ENCODE assay signal across 22 cellular contexts in the genomic region with DNA sequence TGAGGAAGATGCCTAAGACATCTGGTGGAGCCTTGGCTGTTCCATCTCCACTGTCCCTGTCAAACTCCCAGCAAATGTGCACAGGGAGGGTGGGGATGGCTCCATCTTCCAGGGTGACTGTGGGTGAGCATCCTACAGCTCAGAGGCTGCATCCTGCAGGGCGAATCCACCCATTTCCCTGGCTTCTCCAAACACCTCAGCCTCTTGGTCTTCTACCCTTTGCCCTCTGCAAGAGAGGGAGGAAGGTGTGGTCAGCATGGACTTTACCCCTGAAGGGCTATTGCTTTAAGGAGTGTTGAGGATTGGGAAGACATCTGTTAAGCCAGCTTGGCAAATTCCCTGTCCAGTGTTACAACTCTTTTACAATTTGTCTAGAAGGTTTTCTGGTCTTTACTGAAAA.
"Had no signal": no experiment of that assay in that cellular context is flagged by ENCODE, and none has a peak within 500 bp of the region (broad histone marks: within the 10 kb centered on the region; RNA-seq: fewer than 3 reads in every experiment).

No MANE protein-coding gene starts in this region.

- H3K27ac ChIP-seq: brain microvascular endothelial cell, KMS-11, SJSA1 had no signal

- H3K27me3 ChIP-seq: brain microvascular endothelial cell, MG63, SJSA1 had no signal

- H3K4me1 ChIP-seq: SJSA1 had no signal

- H3K9me3 ChIP-seq: MG63, SJSA1 had no signal

- H3K4me2 ChIP-seq: KMS-11 had no signal

- H3K36me3 ChIP-seq: brain microvascular endothelial cell, MG63, SJSA1 had no signal

- DNase-seq: activated CD4-positive, alpha-beta T cell treated with anti-CD3 and anti-CD28 coated beads for 4 hours; activated CD8-positive, alpha-beta memory T cell treated with anti-CD3 and anti-CD28 coated beads, Interleukin-2, amount 50 U/mL, for 4 hours; activated CD8-positive, alpha-beta T cell treated with anti-CD3 and anti-CD28 coated beads for 36 hours; activated gamma-delta T cell treated with Interleukin-2 at 50 U/mL for 16 hours; activated naive CD4-positive, alpha-beta T cell treated with anti-CD3 and anti-CD28 coated beads, Interleukin-2, amount 10 ng/mL, durations not matched to agents 7 days and 5 days; activated naive CD8-positive, alpha-beta T cell treated with anti-CD3 and anti-CD28 coated beads for 36 hours; activated T-cell treated with anti-CD3 and anti-CD28 coated beads, Interleukin-2, amount 50 U/mL, for 72 hours; brain microvascular endothelial cell; MG63; MV-4-11; NCI-H1092 treated with DMSO at 0.1 percent for 48 hours; NCI-H1417 treated with DMSO at 0.1 percent for 48 hours; NCI-H1694 treated with DMSO at 0.1 percent for 48 hours; NCI-H510A treated with DMSO at 0.1 percent for 48 hours; NK-92 treated with Interleukin-12 subunit alpha and Interleukin-12 subunit beta, amount 100 ng/mL, for 24 hours; OCI-M1; SHP77 had no signal

- H3K9ac ChIP-seq: KMS-11 had no signal

- H3K4me3 ChIP-seq: MG63, SJSA1 had no signal

- ATAC-seq: activated CD4-positive, CD25-positive, alpha-beta regulatory T cell treated with anti-CD3 and anti-CD28 coated beads, Interleukin-2, amount 50 U/mL, for 24 hours; activated CD8-positive, alpha-beta T cell treated with anti-CD3 and anti-CD28 coated beads for 36 hours; activated T-cell treated with anti-CD3 and anti-CD28 coated beads, Interleukin-2, amount 50 U/mL, for 72 hours; Panc1; SK-N-SH treated with all-trans-retinoic acid at 6 μM for 48 hours had no signal
